10 cellular contexts compared by ENCODE assay signal in the genomic region with DNA sequence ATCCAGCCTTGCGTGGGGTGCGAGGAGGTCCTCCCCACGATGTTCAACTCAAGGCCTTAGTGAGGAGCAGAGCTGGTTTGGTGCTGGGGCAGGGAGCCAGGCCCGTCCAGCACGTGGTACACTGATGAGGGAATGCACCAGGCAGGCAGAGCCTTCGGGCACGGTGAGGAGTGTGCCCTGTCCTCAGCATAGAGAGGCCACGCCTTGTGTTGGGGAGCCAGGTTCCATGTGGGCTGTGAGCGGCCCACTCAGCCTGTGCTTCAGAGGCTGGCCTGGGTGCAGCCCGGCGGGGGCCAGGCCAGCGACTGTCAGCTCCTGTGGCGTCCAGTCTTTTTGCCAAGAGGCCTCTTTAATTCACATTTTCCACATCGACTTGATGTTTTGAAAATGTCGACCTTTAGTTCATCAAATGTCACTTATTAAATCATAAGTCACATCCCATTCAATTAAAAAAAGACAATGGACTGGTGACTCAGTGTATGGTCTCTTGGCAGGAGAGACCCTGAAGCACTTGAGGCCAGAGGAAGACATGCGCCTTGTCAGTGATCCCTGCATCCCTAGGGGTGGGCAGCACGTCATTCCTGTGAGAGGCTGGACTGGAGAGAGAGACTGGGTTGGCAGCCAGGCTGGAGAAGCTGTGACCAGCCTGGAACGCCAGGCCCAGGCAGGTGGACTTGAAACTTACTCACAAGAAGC. TPM values are rescaled to one million over a fixed set of nuclear protein-coding genes. Genes with fewer than 3 reads are reported as not detected.
A peak's percentile ranks its signal among the peaks of the same experiment; 100 is the strongest.
DNase-seq lines count a peak whose midpoint lies in the region; ATAC-seq and TF ChIP-seq lines count a peak whose summit lies in the region.
"Had no signal": no experiment of that assay in that cellular context is flagged by ENCODE, and none has a peak within 500 bp of the region (broad histone marks: within the 10 kb centered on the region; RNA-seq: fewer than 3 reads in every experiment).

No MANE protein-coding gene starts in this region.

- no peak overlapping the region for H2AFZ ChIP-seq in SK-N-SH (ENCODE audit: low read depth)

- no peaks in the 10 kb centered on the region for H3K9me2 ChIP-seq in SK-N-SH

- intact Hi-C loops in uterus (cut with DNase I; ENCODE audit: low total_unique reads): no loop called here

- TF ChIP-seq EP300 in SK-N-SH (IDR thresholded peaks at IDR 0.05; ENCODE audit: borderline replicate concordance in 1 of 2, low read depth in 1 of 2, low read length in 1 of 2): no peak

- H3K36me3 Mint-ChIP-seq in natural killer cell treated with Interleukin-12 subunit alpha and Interleukin-12 subunit beta and Interleukin-15 and Interleukin-18, amount 100 ng/mL, for 72 hours: no peaks in the 10 kb centered on the region

- no peaks in the 10 kb centered on the region for H3K27me3 Mint-ChIP-seq in natural killer cell treated with Interleukin-12 subunit alpha and Interleukin-12 subunit beta and Interleukin-15 and Interleukin-18, amount 100 ng/mL, for 72 hours

- no peaks in the 10 kb centered on the region for H3K27me3 ChIP-seq in SK-N-SH (ENCODE audit: insufficient read depth)
- H3K27me3 ChIP-seq in uterus: no peaks in the 10 kb centered on the region

- 61% methylated on average over 13 of the region's 18 CpGs for WGBS in SK-N-SH (ENCODE audit: low lambda C conversion rate)

- no peak for ATAC-seq in natural killer cell treated with Interleukin-12 subunit alpha and Interleukin-12 subunit beta and Interleukin-15 and Interleukin-18, amount 100 ng/mL, for 72 hours
- no peak for ATAC-seq in HG02763 (IDR thresholded peaks at IDR 0.05; ENCODE audit: unreplicated experiment)
- ATAC-seq: activated CD4-positive, CD25-positive, alpha-beta regulatory T cell treated with anti-CD3 and anti-CD28 coated beads, Interleukin-2, amount 50 U/mL, for 24 hours had no signal

- no peak overlapping the region for H3K4me3 Mint-ChIP-seq in natural killer cell treated with Interleukin-12 subunit alpha and Interleukin-12 subunit beta and Interleukin-15 and Interleukin-18, amount 100 ng/mL, for 72 hours

- H3K9ac ChIP-seq in SK-N-SH: no peak overlapping the region

- H3K4me3 ChIP-seq in SK-N-SH (ENCODE audit: low read depth in 2 of 2, low read length in 1 of 2) (no peak overlapping the region), uterus (no peak overlapping the region)

- H3K4me2 ChIP-seq in SK-N-SH: 0 out of 2 replicates have a peak overlapping the region, but pooled peaks have one; percentile 14

- no peaks in the 10 kb centered on the region for H3F3A ChIP-seq in SK-N-SH (replicated peaks; ENCODE audit: insufficient read depth)

- peaks cover 0 to 7% of the 10 kb centered on the region in 2 experiments for H3K36me3 ChIP-seq in SK-N-SH (replicated peaks in 1 of 2; ENCODE audit: control insufficient read depth in 1 of 2, insufficient read depth in 2 of 2, low read length in 1 of 2)
- H3K36me3 ChIP-seq in uterus: no peaks in the 10 kb centered on the region

- TF ChIP-seq CTCF in SK-N-SH (IDR thresholded peaks at IDR 0.05): no peak
- no peak for TF ChIP-seq CTCF in uterus (IDR thresholded peaks at IDR 0.05)
- no peak for TF ChIP-seq CTCF in GM10266 (IDR thresholded peaks at IDR 0.05; ENCODE audit: control insufficient read depth, insufficient read depth, low read depth, missing control alignments)
- no peak for TF ChIP-seq CTCF in GM20000 (IDR thresholded peaks at IDR 0.05; ENCODE audit: extremely low read depth, missing control alignments)

- peaks cover 89% of the 10 kb centered on the region for H3K79me2 ChIP-seq in SK-N-SH (ENCODE audit: insufficient read depth)

- TF ChIP-seq POLR2A in uterus (IDR thresholded peaks at IDR 0.05): no peak

- peaks cover 39 to 58% of the 10 kb centered on the region in 2 donors for H3K4me1 Mint-ChIP-seq in natural killer cell treated with Interleukin-12 subunit alpha and Interleukin-12 subunit beta and Interleukin-15 and Interleukin-18, amount 100 ng/mL, for 72 hours (ENCODE audit: low read depth in 2 of 2)

- H3K4me1 ChIP-seq in SK-N-SH (ENCODE audit: control insufficient read depth in 1 of 2, insufficient read depth in 2 of 2, low read depth in 1 of 2, low read length in 1 of 2): peaks cover 22% of the 10 kb centered on the region in 2 experiments; a peak in 2 of 4 replicates
- peaks cover 39 to 42% of the 10 kb centered on the region in 2 donors for H3K4me1 ChIP-seq in uterus

- H3K9me3 ChIP-seq in SK-N-SH (no peaks in the 10 kb centered on the region), uterus (no peaks in the 10 kb centered on the region)

- H3K27ac Mint-ChIP-seq in natural killer cell treated with Interleukin-12 subunit alpha and Interleukin-12 subunit beta and Interleukin-15 and Interleukin-18, amount 100 ng/mL, for 72 hours: peak overlapping the region; percentile 0 to 91

- no peaks in the 10 kb centered on the region for H4K20me1 ChIP-seq in SK-N-SH (ENCODE audit: insufficient read depth)

- peak overlapping the region in 1 of 2 experiments; percentile 41; a peak in 3 of 4 replicates for H3K27ac ChIP-seq in SK-N-SH (ENCODE audit: low read depth in 2 of 2, low read length in 1 of 2)
- peak overlapping the region; percentile 86 to 93 for H3K27ac ChIP-seq in uterus

- DNase-seq in SK-N-SH (peak; percentile 43), fibroblast of gingiva (ENCODE audit: low read depth) (peak; percentile 70), uterus (peak in 1 of 2 donors; percentile 51), GM10266 (ENCODE audit: extremely low spot score) (no peak), GM20000 (ENCODE audit: low spot score) (no peak)
- DNase-seq in natural killer cell treated with Interleukin-12 subunit alpha and Interleukin-12 subunit beta and Interleukin-15 and Interleukin-18, amount 100 ng/mL, for 72 hours (ENCODE audit: low spot score): peak; percentile 26
- DNase-seq: amygdala, glutamatergic neuron had no signal

- POLR2A ChIA-PET in SK-N-SH (lab: Yijun Ruan, JAX): no interaction called here

- CTCF ChIA-PET in SK-N-SH (lab: Yijun Ruan, JAX): interaction anchor here (0.7 kb wide), 1 partner anchor 86 kb away, joined by 3 read pairs; no protein-coding TSS in a partner anchor

- no peaks in the 10 kb centered on the region for H3K9me3 Mint-ChIP-seq in natural killer cell treated with Interleukin-12 subunit alpha and Interleukin-12 subunit beta and Interleukin-15 and Interleukin-18, amount 100 ng/mL, for 72 hours

- TF ChIP-seq RAD21 in SK-N-SH (IDR thresholded peaks at IDR 0.05; ENCODE audit: low read length): no peak

TF ChIP-seq in SK-N-SH, 30 proteins besides CTCF, POLR2A, EP300 and RAD21 (continues in another document):
- no peak for TF ChIP-seq ELF1 (IDR thresholded peaks at IDR 0.05)
- TF ChIP-seq CHD2 (IDR thresholded peaks at IDR 0.05; ENCODE audit: low read length, partially characterized antibody): no peak
- TF ChIP-seq USF1 (IDR thresholded peaks at IDR 0.05; ENCODE audit: borderline replicate concordance, low read depth): peak; percentile 50; the same call in 1 of the 2 replicates
- no peak for TF ChIP-seq TCF12 (IDR thresholded peaks at IDR 0.05)
- no peak for TF ChIP-seq REST (IDR thresholded peaks at IDR 0.05; ENCODE audit: low read depth, low read length)
- TF ChIP-seq, protein P1, sequence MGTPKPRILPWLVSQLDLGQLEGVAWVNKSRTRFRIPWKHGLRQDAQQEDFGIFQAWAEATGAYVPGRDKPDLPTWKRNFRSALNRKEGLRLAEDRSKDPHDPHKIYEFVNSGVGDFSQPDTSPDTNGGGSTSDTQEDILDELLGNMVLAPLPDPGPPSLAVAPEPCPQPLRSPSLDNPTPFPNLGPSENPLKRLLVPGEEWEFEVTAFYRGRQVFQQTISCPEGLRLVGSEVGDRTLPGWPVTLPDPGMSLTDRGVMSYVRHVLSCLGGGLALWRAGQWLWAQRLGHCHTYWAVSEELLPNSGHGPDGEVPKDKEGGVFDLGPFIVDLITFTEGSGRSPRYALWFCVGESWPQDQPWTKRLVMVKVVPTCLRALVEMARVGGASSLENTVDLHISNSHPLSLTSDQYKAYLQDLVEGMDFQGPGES (IDR thresholded peaks at IDR 0.05; ENCODE audit: low read depth, low read length): no peak
- no peak for TF ChIP-seq SIN3A (IDR thresholded peaks at IDR 0.05; ENCODE audit: borderline replicate concordance, low read depth, low read length)

RNA-seq across cellular contexts. Expression of gene ERGIC1, which starts 21.7 kb away (rescaled TPM):
- polyA plus RNA-seq in SK-N-SH (2012; rRNA removed): 101 and 111 TPM in 2 replicates
- 69.4 and 95.6 TPM in 2 replicates for polyA plus RNA-seq in SK-N-SH (2012; cell fraction: cytosol; rRNA removed)
- polyA plus RNA-seq in SK-N-SH (2012; cell fraction: nucleus; rRNA removed): 40.7 and 61.0 TPM in 2 replicates
- 10 to 100 TPM; 50.8 to 51.4 TPM for total RNA-seq in natural killer cell treated with Interleukin-12 subunit alpha and Interleukin-12 subunit beta and Interleukin-15 and Interleukin-18, amount 100 ng/mL, for 72 hours
- 100 to 1,000 TPM in 1 of 4 donors, 10 to 100 TPM in 3; 34.8 to 130 (median 67.7) TPM for total RNA-seq in uterus

Comparison
In these comparisons a context has a peak if more than half of its experiments do, and no peak if none do; other contexts are left out.
1. DNase-seq: peak in SK-N-SH (single experiment), fibroblast of gingiva (single experiment) and natural killer cell treated with Interleukin-12 subunit alpha and Interleukin-12 subunit beta and Interleukin-15 and Interleukin-18, amount 100 ng/mL, for 72 hours (single experiment); none in GM10266 (single experiment) and GM20000 (single experiment).